19 cellular contexts compared by ENCODE assay signal in the genomic region with DNA sequence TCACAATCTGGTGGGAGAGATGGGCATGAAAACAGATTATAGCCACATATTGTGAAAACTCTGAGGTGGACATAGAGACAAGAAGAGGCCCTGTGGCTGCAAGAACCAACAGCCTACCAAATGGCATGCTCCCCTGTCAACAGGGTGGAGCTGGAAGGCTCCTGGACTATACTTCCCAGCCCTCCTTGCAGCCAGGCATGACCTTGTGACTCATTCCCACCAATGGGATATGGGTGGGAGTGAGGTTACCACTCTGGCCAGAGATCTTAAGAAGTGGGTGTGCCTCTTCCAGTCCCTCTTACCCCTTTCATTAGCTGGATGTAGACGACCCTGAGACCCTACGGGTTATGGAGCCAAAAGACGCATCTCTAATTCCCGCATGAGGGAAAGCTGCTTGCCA.
DNase-seq lines count a peak whose midpoint lies in the region; ATAC-seq, FAIRE-seq and TF ChIP-seq lines count a peak whose summit lies in the region.
"Had no signal": no experiment of that assay in that cellular context is flagged by ENCODE, and none has a peak within 500 bp of the region (broad histone marks: within the 10 kb centered on the region; RNA-seq: fewer than 3 reads in every experiment).

No MANE protein-coding gene starts in this region.

- no peaks in the 10 kb centered on the region for H4K20me1 ChIP-seq in H9 (ENCODE audit: control insufficient read depth, insufficient read depth, insufficient read length)

- H2AFZ ChIP-seq in H9 (ENCODE audit: low read length) = no peak overlapping the region

- CTCF ChIA-PET in WTC11 (lab: Charles Lee) = interaction anchor here (0.6 to 2.7 kb wide), 5 partner anchors 44 to 857 kb away, joined by 3 to 12 read pairs (median 3); no protein-coding TSS in a partner anchor

- no peaks in the 10 kb centered on the region for H3K4me1 ChIP-seq in H9 (ENCODE audit: insufficient read depth, low read length)
- H3K4me1 ChIP-seq in spleen = peaks cover 0 to 24% (median 5%) of the 10 kb centered on the region in 6 donors
- no peaks in the 10 kb centered on the region for H3K4me1 ChIP-seq in pancreas

- no peak overlapping the region for H2BK120ac ChIP-seq in H9 (ENCODE audit: low read depth, low read length, poor library complexity, severe bottlenecking)

- no peak overlapping the region for H3K56ac ChIP-seq in H9 (ENCODE audit: insufficient read length, low read depth, low read length)

- no peaks in the 10 kb centered on the region for H3K79me1 ChIP-seq in H9 (ENCODE audit: insufficient read depth, low read depth, low read length, poor library complexity, severe bottlenecking)

- no peak overlapping the region for H3K18ac ChIP-seq in H9 (ENCODE audit: insufficient read length, low read depth, low read length)

- H3K36me3 Mint-ChIP-seq in H9 (ENCODE audit: insufficient read depth in 1 of 3, low read depth in 3 of 3) = no peaks in the 10 kb centered on the region
- H3K36me3 Mint-ChIP-seq in WTC11 = no peaks in the 10 kb centered on the region
- H3K36me3 Mint-ChIP-seq: CD4-positive, CD25-positive, alpha-beta regulatory T cell had no signal

- no CpG with 5 or more reads among the region's 4 CpGs for WGBS in H9 (ENCODE audit: extremely low coverage, insufficient read length, low lambda C conversion rate)
- 87 to 93% (median 88%) methylated on average over 4 of the region's 4 CpGs for WGBS in spleen, 5 donors
- 73 to 92% methylated on average over 4 of the region's 4 CpGs for WGBS in pancreas, 2 donors

- peak; percentile 100 for ATAC-seq in WTC11
- no peak for ATAC-seq in HG02981 (IDR thresholded peaks at IDR 0.05; ENCODE audit: unreplicated experiment)
- ATAC-seq in GM18502 (IDR thresholded peaks at IDR 0.05; ENCODE audit: poor library complexity, unreplicated experiment) = no peak
- ATAC-seq in pancreas = no peak

- H3K9me3 Mint-ChIP-seq in H9 (no peaks in the 10 kb centered on the region), WTC11 (no peaks in the 10 kb centered on the region)
- H3K9me3 Mint-ChIP-seq: CD4-positive, CD25-positive, alpha-beta regulatory T cell had no signal

- H2BK20ac ChIP-seq in H9 (ENCODE audit: low read depth, low read length, poor library complexity, severe bottlenecking) = no peak overlapping the region

- no peak for TF ChIP-seq POLR2A in spleen (IDR thresholded peaks at IDR 0.05)

- H3K9me3 ChIP-seq in H9 (ENCODE audit: control insufficient read depth, low read depth, low read length) = no peaks in the 10 kb centered on the region
- no peaks in the 10 kb centered on the region for H3K9me3 ChIP-seq in spleen
- no peaks in the 10 kb centered on the region for H3K9me3 ChIP-seq in pancreas

- no peak for FAIRE-seq in pancreas (lab: Jason Lieb, UNC)
- FAIRE-seq: G401.6, GM18507 had no signal

- H3K23ac ChIP-seq in H9 (ENCODE audit: insufficient read length, low read depth, low read length) = no peak overlapping the region

- H3K36me3 ChIP-seq in spleen (no peaks in the 10 kb centered on the region), pancreas (no peaks in the 10 kb centered on the region)

- no peak overlapping the region for H3K4me3 ChIP-seq in spleen
- no peak overlapping the region for H3K4me3 ChIP-seq in pancreas

- no peak overlapping the region for H4K5ac ChIP-seq in H9 (ENCODE audit: insufficient read length, low read depth, low read length)

- H3K27me3 ChIP-seq in H9 (ENCODE audit: insufficient read depth, low read length) (no peaks in the 10 kb centered on the region), spleen (replicated peaks in 1 of 7) (no peaks in the 10 kb centered on the region), pancreas (no peaks in the 10 kb centered on the region)

- H3K4me1 Mint-ChIP-seq in H9 (peaks cover 3 to 7% of the 10 kb centered on the region in 2 experiments; a peak in 3 of 4 replicates), WTC11 (peaks cover 10% of the 10 kb centered on the region)

- H3K27ac ChIP-seq in H9 (ENCODE audit: insufficient read length, low read depth, low read length) = no peak overlapping the region
- H3K27ac ChIP-seq in spleen = no peak overlapping the region
- H3K27ac ChIP-seq in pancreas = no peak overlapping the region

- TF ChIP-seq CTCF in H9 (conservative IDR thresholded peaks at IDR 0.05) (no peak), WTC11 (IDR thresholded peaks at IDR 0.05) (no peak), spleen (IDR thresholded peaks at IDR 0.05 in 8 of 11, conservative IDR thresholded peaks at IDR 0.05 in 3 of 11) (no peak), pancreas (IDR thresholded peaks at IDR 0.05) (no peak)

- H3K9ac ChIP-seq in H9 (ENCODE audit: extremely low read depth, insufficient read length, low read length) = no peak overlapping the region

- H3T11ph ChIP-seq in H9 (ENCODE audit: low read length) = no peak overlapping the region

- H2BK5ac ChIP-seq in H9 (ENCODE audit: insufficient read length, low read length) = no peak overlapping the region

- no peaks in the 10 kb centered on the region for H3K79me2 ChIP-seq in H9 (ENCODE audit: insufficient read depth, low read length)

- no peak overlapping the region for H3K4me2 ChIP-seq in H9 (ENCODE audit: insufficient read depth, insufficient read length, low read length)

- H4K8ac ChIP-seq in H9 (replicated peaks; ENCODE audit: insufficient read length, low read depth, low read length) = no peak overlapping the region

- H3K4ac ChIP-seq in H9 (ENCODE audit: low read depth, low read length) = no peak overlapping the region

- H2BK15ac ChIP-seq in H9 (ENCODE audit: low read depth, low read length) = no peak overlapping the region

- no peak overlapping the region for H3K27ac Mint-ChIP-seq in H9
- no peak overlapping the region for H3K27ac Mint-ChIP-seq in WTC11
- H3K27ac Mint-ChIP-seq: B cell; CD4-positive, CD25-positive, alpha-beta regulatory T cell had no signal

- no peak overlapping the region for H4K91ac ChIP-seq in H9 (ENCODE audit: insufficient read length, low read depth, low read length)

- DNase-seq in ELF-1 (ENCODE audit: low read depth, low spot score) (peak; percentile 11), H9 (peak; percentile 54), WTC11 (ENCODE audit: low spot score) (peak; percentile 30), iPS DF 4.7 (ENCODE audit: extremely low read depth, low spot score) (peak; percentile 25), spleen (no peak), pancreas (no peak)
- DNase-seq: CD4-positive, CD25-positive, alpha-beta regulatory T cell; IMR-90; NCI-H1417 treated with DMSO at 0.1 percent for 48 hours; NCI-H2029; NCI-H2171; NCI-H446; NCI-H69; RPMI8226 had no signal

- no peak overlapping the region for H2AK5ac ChIP-seq in H9 (ENCODE audit: insufficient read length, low read length)

- intact Hi-C loops in spleen (cut with DNase I; ENCODE audit: low total_unique reads) (no loop called here), pancreas (cut with DNase I) (no loop called here)

- no peak overlapping the region for H3K14ac ChIP-seq in H9 (ENCODE audit: insufficient read depth, low read length)

- H3K4me3 Mint-ChIP-seq in H9 = no peak overlapping the region
- no peak overlapping the region for H3K4me3 Mint-ChIP-seq in WTC11
- H3K4me3 Mint-ChIP-seq: B cell; CD4-positive, CD25-positive, alpha-beta regulatory T cell had no signal

- POLR2A ChIA-PET in WTC11 (lab: Charles Lee) = no interaction called here

- H3K23me2 ChIP-seq in H9 (ENCODE audit: insufficient read length, low read depth, low read length, poor library complexity, severe bottlenecking) = no peaks in the 10 kb centered on the region

- H2BK12ac ChIP-seq in H9 (ENCODE audit: insufficient read length, low read depth, low read length) = no peak overlapping the region

- H3K27me3 Mint-ChIP-seq in H9 (ENCODE audit: low read depth) = peaks cover 4% of the 10 kb centered on the region
- no peaks in the 10 kb centered on the region; the same call in none of the 2 replicates for H3K27me3 Mint-ChIP-seq in WTC11 (ENCODE audit: low read depth)

TF ChIP-seq in WTC11, 78 proteins besides CTCF, POLR2A, EP300 and RAD21 (continues in another document):
- TF ChIP-seq, protein P1, sequence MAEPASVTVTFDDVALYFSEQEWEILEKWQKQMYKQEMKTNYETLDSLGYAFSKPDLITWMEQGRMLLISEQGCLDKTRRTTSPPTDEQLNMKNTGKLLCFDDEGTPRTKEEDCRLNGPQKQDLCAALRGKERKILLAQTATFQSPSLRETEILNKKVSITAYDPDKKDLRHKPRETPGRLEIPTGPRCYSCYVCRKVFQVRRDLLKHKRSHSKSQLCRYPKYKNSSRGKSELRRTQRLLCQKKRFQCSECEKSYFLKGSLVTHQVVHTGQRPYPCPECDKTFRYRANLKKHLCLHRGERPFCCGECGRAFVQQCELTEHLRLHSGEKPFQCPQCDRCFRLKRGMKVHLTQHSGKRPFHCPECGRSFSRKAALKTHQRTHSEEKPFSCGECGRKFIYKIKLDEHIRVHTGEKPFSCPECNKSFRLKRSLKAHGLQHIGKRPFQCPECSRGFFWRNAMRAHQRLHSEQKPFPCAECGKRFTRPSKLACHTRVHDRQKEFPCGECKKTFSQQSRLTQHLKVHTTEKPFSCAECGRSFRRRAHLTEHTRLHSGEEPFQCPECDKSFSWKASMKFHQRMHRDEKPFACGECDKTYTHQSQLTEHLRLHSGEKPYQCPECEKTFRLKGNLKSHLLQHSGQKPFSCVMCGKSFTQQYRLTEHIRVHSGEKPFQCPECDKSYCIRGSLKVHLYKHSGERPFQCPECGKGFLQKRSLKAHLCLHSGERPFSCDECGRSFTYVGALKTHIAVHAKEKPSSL (CRISPR knock-in tag; conservative IDR thresholded peaks at IDR 0.05) = no peak
- TF ChIP-seq, protein P2, sequence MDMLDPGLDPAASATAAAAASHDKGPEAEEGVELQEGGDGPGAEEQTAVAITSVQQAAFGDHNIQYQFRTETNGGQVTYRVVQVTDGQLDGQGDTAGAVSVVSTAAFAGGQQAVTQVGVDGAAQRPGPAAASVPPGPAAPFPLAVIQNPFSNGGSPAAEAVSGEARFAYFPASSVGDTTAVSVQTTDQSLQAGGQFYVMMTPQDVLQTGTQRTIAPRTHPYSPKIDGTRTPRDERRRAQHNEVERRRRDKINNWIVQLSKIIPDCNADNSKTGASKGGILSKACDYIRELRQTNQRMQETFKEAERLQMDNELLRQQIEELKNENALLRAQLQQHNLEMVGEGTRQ (CRISPR knock-in tag; IDR thresholded peaks at IDR 0.05) = peak; percentile 91
- TF ChIP-seq, protein P3, sequence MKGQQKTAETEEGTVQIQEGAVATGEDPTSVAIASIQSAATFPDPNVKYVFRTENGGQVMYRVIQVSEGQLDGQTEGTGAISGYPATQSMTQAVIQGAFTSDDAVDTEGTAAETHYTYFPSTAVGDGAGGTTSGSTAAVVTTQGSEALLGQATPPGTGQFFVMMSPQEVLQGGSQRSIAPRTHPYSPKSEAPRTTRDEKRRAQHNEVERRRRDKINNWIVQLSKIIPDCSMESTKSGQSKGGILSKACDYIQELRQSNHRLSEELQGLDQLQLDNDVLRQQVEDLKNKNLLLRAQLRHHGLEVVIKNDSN (CRISPR knock-in tag; IDR thresholded peaks at IDR 0.05) = peak; percentile 91
- TF ChIP-seq NFYB (CRISPR knock-in tag; conservative IDR thresholded peaks at IDR 0.05; ENCODE audit: low read depth) (peak; percentile 94), FOXJ3 (CRISPR knock-in tag; IDR thresholded peaks at IDR 0.05; ENCODE audit: borderline replicate concordance) (no peak), ZBTB21 (CRISPR knock-in tag; IDR thresholded peaks at IDR 0.05; ENCODE audit: borderline replicate concordance) (no peak), ELF4 (CRISPR knock-in tag; IDR thresholded peaks at IDR 0.05; ENCODE audit: low read depth) (no peak)

Comparison
In these comparisons a context has a peak if more than half of its experiments do, and no peak if none do; other contexts are left out.
1. DNase-seq: peak in ELF-1 (single experiment), H9 (single experiment), WTC11 (single experiment) and iPS DF 4.7 (single experiment); none in spleen (single experiment) and pancreas (0 of 6).